Comparison of ENCODE assay signal across 8 cellular contexts in genomic region chr12:85993746-85994145, GRCh38.
"Had no signal": no experiment of that assay in that cellular context is flagged by ENCODE, and none has a peak within 500 bp of the region (broad histone marks: within the 10 kb centered on the region; RNA-seq: fewer than 3 reads in every experiment).

No MANE protein-coding gene starts in this region.

- DNase-seq: GM23248, GOT3, H9, HCEC 1CT had no signal

- H3K4me3 Mint-ChIP-seq: H9, IgD-negative memory B cell had no signal

- FAIRE-seq: H54, HepG2 had no signal

- H3K27ac ChIP-seq: GM23248, HL-60 had no signal

- H2AFZ ChIP-seq: GM23248 had no signal

- H3K27ac Mint-ChIP-seq: IgD-negative memory B cell had no signal

- H3K27me3 Mint-ChIP-seq: IgD-negative memory B cell had no signal

- H3K4me1 Mint-ChIP-seq: H9, IgD-negative memory B cell had no signal

- H3K9ac ChIP-seq: GM23248 had no signal

- H3K4me3 ChIP-seq: GM23248 had no signal

- H3K36me3 Mint-ChIP-seq: IgD-negative memory B cell had no signal

- ATAC-seq: HepG2 had no signal
